Comparison of ENCODE assay signal across 8 cellular contexts in genomic region chr1:2275796-2276536, GRCh38. TPM values are rescaled to one million over a fixed set of nuclear protein-coding genes. Genes with fewer than 3 reads are reported as not detected.
DNase-seq lines count a peak whose midpoint lies in the region; ATAC-seq and TF ChIP-seq lines count a peak whose summit lies in the region.

No MANE protein-coding gene starts in this region.

- H3K9ac ChIP-seq in adipocyte (ENCODE audit: low read length), result peak overlapping the region; percentile 46

- CTCF ChIA-PET in activated CD4-positive, alpha-beta T cell treated with anti-CD3 and anti-CD28 coated beads, Interleukin-2, amount 10 ng/mL, durations not matched to agents 7 days and 5 days (lab: Charles Lee), result interaction anchor here (1.1 to 1.4 kb wide), 3 partner anchors 10 to 69 kb away, joined by 3 to 5 read pairs (median 3); no protein-coding TSS in a partner anchor

- H3K9me3 ChIP-seq in adipocyte (ENCODE audit: control insufficient read depth, low read length) (no peaks in the 10 kb centered on the region), left lung (no peaks in the 10 kb centered on the region), thymus (ENCODE audit: control insufficient read depth) (peaks cover 1% of the 10 kb centered on the region)

- H3K36me3 ChIP-seq in adipocyte (ENCODE audit: control insufficient read depth, insufficient read depth, low read length, severe bottlenecking) (peaks cover 5% of the 10 kb centered on the region), left lung (peaks cover 0 to 4% of the 10 kb centered on the region in 2 donors), thymus (ENCODE audit: control insufficient read depth, insufficient read depth) (peaks cover 6% of the 10 kb centered on the region)

- H3K27me3 Mint-ChIP-seq in activated CD4-positive, alpha-beta T cell treated with anti-CD3 and anti-CD28 coated beads, Interleukin-2, amount 10 ng/mL, durations not matched to agents 7 days and 5 days, result no peaks in the 10 kb centered on the region

- POLR2A ChIA-PET in activated CD4-positive, alpha-beta T cell treated with anti-CD3 and anti-CD28 coated beads, Interleukin-2, amount 10 ng/mL, durations not matched to agents 7 days and 5 days (lab: Charles Lee), result no interaction called here

- H3K4me1 ChIP-seq in adipocyte (ENCODE audit: control insufficient read depth, insufficient read depth, low read length), result peaks cover 73% of the 10 kb centered on the region
- H3K4me1 ChIP-seq in left lung, result peaks cover 84 to 93% of the 10 kb centered on the region in 2 donors
- H3K4me1 ChIP-seq in thymus (ENCODE audit: control insufficient read depth, insufficient read depth, low read length), result peaks cover 38% of the 10 kb centered on the region

- intact Hi-C loops in left lung (cut with DNase I), result no loop called here

- no peak for DNase-seq in activated CD4-positive, alpha-beta T cell treated with anti-CD3 and anti-CD28 coated beads, Interleukin-2, amount 10 ng/mL, durations not matched to agents 7 days and 5 days
- DNase-seq in activated CD4-positive, alpha-beta T cell treated with anti-CD3 and anti-CD28 coated beads, Interleukin-2, amount 50 U/mL, for 48 hours, result no peak
- DNase-seq in adipocyte (ENCODE audit: low read depth) (peak; percentile 66), left lung (peak; percentile 67 to 72), DMS53 treated with DMSO at 0.1 percent for 48 hours (lab: John Stamatoyannopoulos, UW; ENCODE audit: unreplicated experiment) (no peak)
- DNase-seq in activated CD8-positive, alpha-beta memory T cell treated with anti-CD3 and anti-CD28 coated beads, Interleukin-2, amount 50 U/mL, for 48 hours, result no peak

- H3K36me3 Mint-ChIP-seq in activated CD4-positive, alpha-beta T cell treated with anti-CD3 and anti-CD28 coated beads, Interleukin-2, amount 10 ng/mL, durations not matched to agents 7 days and 5 days (ENCODE audit: low read depth), result peaks cover 13% of the 10 kb centered on the region

- no peak overlapping the region for H3K4me3 Mint-ChIP-seq in activated CD4-positive, alpha-beta T cell treated with anti-CD3 and anti-CD28 coated beads, Interleukin-2, amount 10 ng/mL, durations not matched to agents 7 days and 5 days

- H3K4me3 ChIP-seq in adipocyte (ENCODE audit: low read length), result no peak overlapping the region
- no peak overlapping the region for H3K4me3 ChIP-seq in left lung
- no peak overlapping the region for H3K4me3 ChIP-seq in thymus (ENCODE audit: low read length)

- peak overlapping the region; percentile 77 to 83 for H3K27ac ChIP-seq in left lung
- peak overlapping the region; percentile 62 for H3K27ac ChIP-seq in thymus (ENCODE audit: low read depth)

- ATAC-seq in left lung (peak; percentile 64), HG03439 (IDR thresholded peaks at IDR 0.05; ENCODE audit: unreplicated experiment) (no peak)

- peaks cover 33% of the 10 kb centered on the region for H3K4me1 Mint-ChIP-seq in activated CD4-positive, alpha-beta T cell treated with anti-CD3 and anti-CD28 coated beads, Interleukin-2, amount 10 ng/mL, durations not matched to agents 7 days and 5 days

- no peaks in the 10 kb centered on the region for H3K27me3 ChIP-seq in adipocyte (replicated peaks; ENCODE audit: control insufficient read depth, insufficient read depth, low read length)
- no peaks in the 10 kb centered on the region for H3K27me3 ChIP-seq in left lung
- no peaks in the 10 kb centered on the region for H3K27me3 ChIP-seq in thymus (ENCODE audit: control insufficient read depth, insufficient read depth)

- no peaks in the 10 kb centered on the region for H3K9me3 Mint-ChIP-seq in activated CD4-positive, alpha-beta T cell treated with anti-CD3 and anti-CD28 coated beads, Interleukin-2, amount 10 ng/mL, durations not matched to agents 7 days and 5 days

- 37% methylated on average over 14 of the region's 14 CpGs for WGBS in thymus

- peak overlapping the region; percentile 9 for H3K27ac Mint-ChIP-seq in activated CD4-positive, alpha-beta T cell treated with anti-CD3 and anti-CD28 coated beads, Interleukin-2, amount 10 ng/mL, durations not matched to agents 7 days and 5 days

- TF ChIP-seq CTCF in left lung (IDR thresholded peaks at IDR 0.05), result no peak

RNA-seq across cellular contexts. Expression of gene SKI, which starts 47.8 kb away (rescaled TPM):
- total RNA-seq in activated CD4-positive, alpha-beta T cell treated with anti-CD3 and anti-CD28 coated beads, Interleukin-2, amount 10 ng/mL, durations not matched to agents 7 days and 5 days, result 10 to 100 TPM; 60.7 to 62.0 TPM
- 10 to 100 TPM; 75.8 to 89.0 TPM for total RNA-seq in left lung
- polyA plus RNA-seq in thymus, result 16.4 TPM

Comparison
In these comparisons a context has a peak if more than half of its experiments do, and no peak if none do; other contexts are left out.
1. DNase-seq: peak in adipocyte (single experiment) and left lung (2 of 2); none in activated CD4-positive, alpha-beta T cell treated with anti-CD3 and anti-CD28 coated beads, Interleukin-2, amount 10 ng/mL, durations not matched to agents 7 days and 5 days (single experiment), activated CD4-positive, alpha-beta T cell treated with anti-CD3 and anti-CD28 coated beads, Interleukin-2, amount 50 U/mL, for 48 hours (0 of 2), DMS53 treated with DMSO at 0.1 percent for 48 hours (single experiment) and activated CD8-positive, alpha-beta memory T cell treated with anti-CD3 and anti-CD28 coated beads, Interleukin-2, amount 50 U/mL, for 48 hours (single experiment).